23 cellular contexts compared by ENCODE assay signal in genomic region chr9:3497406-3497805, GRCh38. TPM values are rescaled to one million over a fixed set of nuclear protein-coding genes. Genes with fewer than 3 reads are reported as not detected.
DNase-seq lines count a peak whose midpoint lies in the region; ATAC-seq and TF ChIP-seq lines count a peak whose summit lies in the region.
"Had no signal": no experiment of that assay in that cellular context is flagged by ENCODE, and none has a peak within 500 bp of the region (broad histone marks: within the 10 kb centered on the region; RNA-seq: fewer than 3 reads in every experiment).

No MANE protein-coding gene starts in this region.

- intact Hi-C loops in Right ventricle myocardium superior (cut with DNase I): no loop called here

- H3K9me3 Mint-ChIP-seq in endodermal cell: no peaks in the 10 kb centered on the region
- H3K9me3 Mint-ChIP-seq: H9, mesothelial cell of epicardium had no signal

- peak overlapping the region; percentile 33 for H3K4me2 ChIP-seq in osteoblast (ENCODE audit: insufficient read depth, low read length)
- H3K4me2 ChIP-seq: BLaER1 had no signal

- H3K36me3 ChIP-seq in endodermal cell (ENCODE audit: control insufficient read depth, insufficient read depth, low read length): no peaks in the 10 kb centered on the region
- no peaks in the 10 kb centered on the region for H3K36me3 ChIP-seq in osteoblast (ENCODE audit: insufficient read depth, low read length)
- no peaks in the 10 kb centered on the region for H3K36me3 ChIP-seq in gastroesophageal sphincter
- H3K36me3 ChIP-seq: ascending aorta, spleen had no signal

- no peaks in the 10 kb centered on the region for H3K27me3 ChIP-seq in endodermal cell (ENCODE audit: control insufficient read depth, insufficient read depth, low read length, poor library complexity, severe bottlenecking)
- no peaks in the 10 kb centered on the region for H3K27me3 ChIP-seq in osteoblast (ENCODE audit: insufficient read depth, low read length)
- no peaks in the 10 kb centered on the region for H3K27me3 ChIP-seq in gastroesophageal sphincter
- H3K27me3 ChIP-seq: ascending aorta, BLaER1, spleen had no signal

- no peaks in the 10 kb centered on the region for H3K79me2 ChIP-seq in osteoblast (ENCODE audit: insufficient read depth, low read length)

- H3K4me3 ChIP-seq in endodermal cell (ENCODE audit: low read length) (no peak overlapping the region), osteoblast (ENCODE audit: insufficient read depth, low read length) (no peak overlapping the region), gastroesophageal sphincter (no peak overlapping the region)
- H3K4me3 ChIP-seq: ascending aorta, BLaER1, spleen had no signal

- no peak for TF ChIP-seq EP300 in gastroesophageal sphincter (IDR thresholded peaks at IDR 0.05)

- H3K27ac ChIP-seq in endodermal cell (ENCODE audit: low read depth, low read length): peak overlapping the region; percentile 55
- peak overlapping the region; percentile 80 for H3K27ac ChIP-seq in osteoblast (ENCODE audit: low read depth, low read length)
- H3K27ac ChIP-seq in gastroesophageal sphincter: no peak overlapping the region
- H3K27ac ChIP-seq: ascending aorta, BLaER1, spleen had no signal

- TF ChIP-seq CTCF in endodermal cell (conservative IDR thresholded peaks at IDR 0.05) (no peak), osteoblast (IDR thresholded peaks at IDR 0.05; ENCODE audit: extremely low read depth, low read depth, low read length) (no peak), gastroesophageal sphincter (IDR thresholded peaks at IDR 0.05) (no peak)

- H3K27ac Mint-ChIP-seq in endodermal cell: no peak overlapping the region
- H3K27ac Mint-ChIP-seq: activated CD8-positive, alpha-beta T cell treated with anti-CD3 and anti-CD28 coated beads for 36 hours; activated T-helper 1 cell treated with anti-CD3 and anti-CD28 coated beads, Interleukin-12 subunit alpha, Interleukin-12 subunit beta, Interleukin-2, Interleukin-4 antibody, amounts not matched to agents 30 ng/mL and 10 ng/mL and 1 ng/mL, durations not matched to agents 14 hours and 24 hours and 36 hours; H9; IgD-negative memory B cell; mesothelial cell of epicardium had no signal

- H3K4me1 ChIP-seq in endodermal cell (ENCODE audit: control insufficient read depth, insufficient read depth, low read length) (no peaks in the 10 kb centered on the region), osteoblast (ENCODE audit: insufficient read depth, low read length) (peaks cover 19% of the 10 kb centered on the region), gastroesophageal sphincter (peaks cover 0 to 50% (median 2%) of the 10 kb centered on the region in 3 donors)
- H3K4me1 ChIP-seq: BLaER1 had no signal

- H3K9ac ChIP-seq in endodermal cell (ENCODE audit: extremely low read depth, low read length, poor library complexity, severe bottlenecking): no peak overlapping the region
- H3K9ac ChIP-seq: BLaER1 had no signal

- H4K20me1 ChIP-seq in osteoblast (ENCODE audit: insufficient read depth, low read length): no peaks in the 10 kb centered on the region

- no peak overlapping the region for H2AFZ ChIP-seq in osteoblast (ENCODE audit: low read length)

- H3K36me3 Mint-ChIP-seq in endodermal cell (ENCODE audit: low read depth): peaks cover 3% of the 10 kb centered on the region

- WGBS in endodermal cell (ENCODE audit: insufficient coverage in 1 of 2, insufficient read length in 1 of 2), 2 experiments: 88 to 96% methylated on average over 2 of the region's 2 CpGs
- 54 to 66% methylated on average over 2 of the region's 2 CpGs for WGBS in gastroesophageal sphincter (ENCODE audit: low coverage in 1 of 2), 2 donors

- no peaks in the 10 kb centered on the region for H3K27me3 Mint-ChIP-seq in endodermal cell (ENCODE audit: insufficient read depth)
- H3K27me3 Mint-ChIP-seq: activated CD8-positive, alpha-beta T cell treated with anti-CD3 and anti-CD28 coated beads for 36 hours; IgD-negative memory B cell had no signal

- H3K9me3 ChIP-seq in endodermal cell (ENCODE audit: control insufficient read depth, low read length) (no peaks in the 10 kb centered on the region), osteoblast (ENCODE audit: low read depth, low read length) (no peaks in the 10 kb centered on the region), gastroesophageal sphincter (no peaks in the 10 kb centered on the region)
- H3K9me3 ChIP-seq: ascending aorta, BLaER1, spleen had no signal

- no peak for TF ChIP-seq POLR2A in gastroesophageal sphincter (IDR thresholded peaks at IDR 0.05)

- peak; percentile 88 for ATAC-seq in SK-N-SH treated with all-trans-retinoic acid at 6 μM for 48 hours
- no peak for ATAC-seq in gastroesophageal sphincter
- no peak for ATAC-seq in GM18498 (IDR thresholded peaks at IDR 0.05; ENCODE audit: unreplicated experiment)
- no peak for ATAC-seq in Right ventricle myocardium superior (ENCODE audit: poor library complexity)
- ATAC-seq: activated CD8-positive, alpha-beta T cell treated with anti-CD3 and anti-CD28 coated beads for 36 hours; stimulated activated naive CD8-positive, alpha-beta T cell treated with anti-CD3 and anti-CD28 coated beads, Interleukin-15, Interleukin-2, amounts not matched to agents 100 U/mL and 50 U/mL, for 24 hours had no signal

- no peak overlapping the region for H3K4me3 Mint-ChIP-seq in endodermal cell
- H3K4me3 Mint-ChIP-seq: activated CD8-positive, alpha-beta T cell treated with anti-CD3 and anti-CD28 coated beads for 36 hours; activated T-helper 1 cell treated with anti-CD3 and anti-CD28 coated beads, Interleukin-12 subunit alpha, Interleukin-12 subunit beta, Interleukin-2, Interleukin-4 antibody, amounts not matched to agents 30 ng/mL and 10 ng/mL and 1 ng/mL, durations not matched to agents 14 hours and 24 hours and 36 hours; H9; IgD-negative memory B cell; mesothelial cell of epicardium had no signal

- peak; percentile 47 for DNase-seq in ELR (ENCODE audit: low read depth)
- no peak for DNase-seq in endodermal cell
- peak; percentile 60 for DNase-seq in osteoblast (ENCODE audit: insufficient read length, low spot score, missing footprints)
- no peak for DNase-seq in Right ventricle myocardium superior
- DNase-seq in activated CD8-positive, alpha-beta memory T cell treated with anti-CD3 and anti-CD28 coated beads for 24 hours: no peak
- DNase-seq: activated CD8-positive, alpha-beta T cell treated with anti-CD3 and anti-CD28 coated beads for 36 hours; DMS53; effector memory CD4-positive, alpha-beta T cell; H9; NCI-H1105; NCI-H2227 treated with DMSO at 0.1 percent for 48 hours; occipital lobe; SHP77 treated with DMSO at 0.1 percent for 48 hours; spleen; stimulated activated naive CD8-positive, alpha-beta T cell treated with anti-CD3 and anti-CD28 coated beads, Interleukin-15, Interleukin-2, amounts not matched to agents 100 U/mL and 50 U/mL, for 24 hours had no signal

- H3K4me1 Mint-ChIP-seq in endodermal cell: peaks cover 6% of the 10 kb centered on the region

TF ChIP-seq in SK-N-SH treated with all-trans-retinoic acid at 6 μM for 48 hours, 23 proteins besides CTCF, POLR2A, EP300 and RAD21:
- TF ChIP-seq ISL1 (CRISPR knock-in tag; IDR thresholded peaks at IDR 0.05) (peak; percentile 22; the same call in 1 of the 2 replicates), POU6F1 (CRISPR knock-in tag; IDR thresholded peaks at IDR 0.05; ENCODE audit: borderline replicate concordance, low read depth) (no peak), PATZ1 (CRISPR knock-in tag; IDR thresholded peaks at IDR 0.05; ENCODE audit: borderline replicate concordance) (no peak)

RNA-seq across cellular contexts. Expression of gene RFX3, which starts 28.4 kb away (rescaled TPM):
- total RNA-seq in endodermal cell: 10 to 100 TPM; 27.5 to 28.2 TPM
- 29.5 TPM for polyA plus RNA-seq in endodermal cell (2013, experiment 1 of 2)
- 30.1 TPM for polyA plus RNA-seq in endodermal cell (2013, experiment 2 of 2)
- 1.4 and 2.9 TPM in 2 replicates for total RNA-seq in osteoblast
- total RNA-seq in gastroesophageal sphincter: 1 to 10 TPM; 5.6 to 9.0 (median 7.7) TPM
- 3.7 TPM for total RNA-seq in Right ventricle myocardium superior

Comparison
In these comparisons a context has a peak if more than half of its experiments do, and no peak if none do; other contexts are left out.
1. DNase-seq: peak in ELR (single experiment) and osteoblast (single experiment); none in endodermal cell (single experiment), Right ventricle myocardium superior (single experiment) and activated CD8-positive, alpha-beta memory T cell treated with anti-CD3 and anti-CD28 coated beads for 24 hours (single experiment).
2. H3K27ac ChIP-seq: peak in endodermal cell (single experiment) and osteoblast (single experiment); none in gastroesophageal sphincter (0 of 4).